8 cellular contexts compared by ENCODE assay signal in genomic region chr6:73520688-73521350, GRCh38. TPM values are rescaled to one million over a fixed set of nuclear protein-coding genes. Genes with fewer than 3 reads are reported as not detected.
DNase-seq lines count a peak whose midpoint lies in the region; ATAC-seq, FAIRE-seq and TF ChIP-seq lines count a peak whose summit lies in the region.

EEF1A1 (minus strand) TSS chr6:73521032; CDS start chr6:73520026, 1,006 bp downstream.

- peak; percentile 66 for ATAC-seq in GM21447 (IDR thresholded peaks at IDR 0.05; ENCODE audit: unreplicated experiment)

- H3K4me1 Mint-ChIP-seq in Calu3 (ENCODE audit: low read depth, unreplicated experiment) = peaks cover 13% of the 10 kb centered on the region

- H3K27ac ChIP-seq in OCI-LY3 (ENCODE audit: low read length) = peak within 1 kb of the TSS; percentile 95
- peak within 1 kb of the TSS; percentile 100 for H3K27ac ChIP-seq in endothelial cell of umbilical vein (ENCODE audit: insufficient read depth, low read depth, low read length)

- peaks cover 51% of the 10 kb centered on the region for H3K79me2 ChIP-seq in OCI-LY3 (ENCODE audit: low read length)
- peaks cover 47% of the 10 kb centered on the region for H3K79me2 ChIP-seq in endothelial cell of umbilical vein (ENCODE audit: control insufficient read depth, insufficient read depth, low read length)

- POLR2A ChIA-PET in endothelial cell of umbilical vein (lab: Charles Lee) = interaction anchor here (0.5 to 3.7 kb wide), 17 partner anchors 8 to 230 kb away, joined by 3 to 74 read pairs (median 4); partner anchors contain the start of genes MTO1 and SLC17A5

- no peaks in the 10 kb centered on the region for H3K27me3 ChIP-seq in OCI-LY3 (ENCODE audit: low read depth, low read length)
- H3K27me3 ChIP-seq in endothelial cell of umbilical vein (ENCODE audit: control insufficient read depth in 2 of 2, insufficient read depth in 2 of 2, low read length in 2 of 2) = no peaks in the 10 kb centered on the region

- TF ChIP-seq POLR2A in endothelial cell of umbilical vein (IDR thresholded peaks at IDR 0.05; ENCODE audit: low read depth, low read length) = peak; percentile 100

- H3K9ac ChIP-seq in OCI-LY3 (ENCODE audit: low read length) (peak within 1 kb of the TSS; percentile 100), endothelial cell of umbilical vein (replicated peaks; ENCODE audit: extremely low read depth, insufficient read depth, low read length) (peak within 1 kb of the TSS; percentile 99)

- H3K4me1 ChIP-seq in OCI-LY3 (ENCODE audit: low read length) (peaks cover 50% of the 10 kb centered on the region), endothelial cell of umbilical vein (ENCODE audit: control insufficient read depth, extremely low read depth, insufficient read depth, low read length) (peaks cover 34% of the 10 kb centered on the region)

- peak within 1 kb of the TSS; percentile 92 for H3K4me3 Mint-ChIP-seq in Calu3 (ENCODE audit: low read depth, unreplicated experiment)

- peak; percentile 91 for FAIRE-seq in endothelial cell of umbilical vein (lab: Jason Lieb, UNC)

- H3K9me3 ChIP-seq in OCI-LY3 (ENCODE audit: insufficient read depth, low read length) (no peaks in the 10 kb centered on the region), endothelial cell of umbilical vein (replicated peaks; ENCODE audit: control insufficient read depth, insufficient read depth, low read length) (no peaks in the 10 kb centered on the region)

- H4K20me1 ChIP-seq in OCI-LY3 (ENCODE audit: insufficient read depth, low read length) (peaks cover 39% of the 10 kb centered on the region), endothelial cell of umbilical vein (replicated peaks; ENCODE audit: control insufficient read depth, extremely low read depth, insufficient read depth, low read length) (peaks cover 9% of the 10 kb centered on the region)

- H2AFZ ChIP-seq in OCI-LY3 (ENCODE audit: low read depth, low read length) = peak within 1 kb of the TSS; percentile 17
- peak within 1 kb of the TSS; percentile 74 for H2AFZ ChIP-seq in endothelial cell of umbilical vein (ENCODE audit: low read depth, low read length)

- peak within 1 kb of the TSS; percentile 92 for H3K4me3 ChIP-seq in OCI-LY3 (ENCODE audit: low read length)
- peak within 1 kb of the TSS; percentile 85 to 99 (median 95) for H3K4me3 ChIP-seq in endothelial cell of umbilical vein (replicated peaks in 1 of 3; ENCODE audit: insufficient read depth in 1 of 3, low read depth in 1 of 3, low read length in 3 of 3)

- no peaks in the 10 kb centered on the region for H3K9me3 Mint-ChIP-seq in Calu3 (ENCODE audit: low read depth, unreplicated experiment)

- TF ChIP-seq CTCF in Calu3 (IDR thresholded peaks at IDR 0.05; ENCODE audit: unreplicated experiment) = no peak
- no peak for TF ChIP-seq CTCF in OCI-LY3 (IDR thresholded peaks at IDR 0.05; ENCODE audit: low read depth, low read length)
- TF ChIP-seq CTCF in endothelial cell of umbilical vein (IDR thresholded peaks at IDR 0.05; ENCODE audit: extremely low read depth in 1 of 2, insufficient read depth in 1 of 2, low read depth in 1 of 2, low read length in 2 of 2) = no peak

- intact Hi-C loops in Calu3 (cut with micrococcal nuclease; ENCODE audit: unreplicated experiment) (loop anchor here (1.0 to 5.0 kb wide), 2 partner anchors 46 to 59 kb away; no protein-coding TSS in a partner anchor), endothelial cell of umbilical vein (cut with micrococcal nuclease) (loop anchor here (1.0 kb wide), 3 partner anchors 59 to 133 kb away; no protein-coding TSS in a partner anchor)

- DNase-seq in Calu3 (peak; percentile 99), HuH-7 (ENCODE audit: low spot score) (peak; percentile 97), activated T-cell treated with anti-CD3 and anti-CD28 coated beads for 1 hour (ENCODE audit: low read depth) (peak; percentile 98), endothelial cell of umbilical vein (ENCODE audit: low read depth, low spot score) (peak; percentile 100), middle frontal gyrus (ENCODE audit: extremely low spot score, low spot score) (peak; percentile 96)
- peak; percentile 98 to 100 for DNase-seq in stimulated activated CD8-positive, alpha-beta memory T cell treated with anti-CD3 and anti-CD28 coated beads, Interleukin-2, amount 100 ng/mL, for 48 hours (ENCODE audit: low read depth in 2 of 2)

- H3K36me3 ChIP-seq in OCI-LY3 (replicated peaks; ENCODE audit: low read depth, low read length) = peaks cover 45% of the 10 kb centered on the region
- H3K36me3 ChIP-seq in endothelial cell of umbilical vein (ENCODE audit: control insufficient read depth in 2 of 2, extremely low read depth in 1 of 2, insufficient read depth in 2 of 2, low read length in 2 of 2) = peaks cover 10 to 23% of the 10 kb centered on the region in 2 experiments

- H3K4me2 ChIP-seq in OCI-LY3 (ENCODE audit: low read length) = peak within 1 kb of the TSS; percentile 95
- peak within 1 kb of the TSS; percentile 98 for H3K4me2 ChIP-seq in endothelial cell of umbilical vein (ENCODE audit: insufficient read depth, low read length)

- H3K9me1 ChIP-seq in endothelial cell of umbilical vein (replicated peaks; ENCODE audit: control insufficient read depth, extremely low read depth, insufficient read depth, low read length) = no peaks in the 10 kb centered on the region

- CTCF ChIA-PET in Calu3 (lab: Charles Lee) (interaction anchor here (1.0 to 1.5 kb wide), 5 partner anchors 45 to 132 kb away, joined by 4 to 15 read pairs (median 5); partner anchors contain the start of genes CGAS and DDX43), endothelial cell of umbilical vein (lab: Charles Lee) (interaction anchor here (0.6 to 10.6 kb wide), 9 partner anchors 12 to 132 kb away, joined by 3 to 113 read pairs (median 8); no protein-coding TSS in a partner anchor)

- peaks cover 21% of the 10 kb centered on the region for H3K27me3 Mint-ChIP-seq in Calu3 (ENCODE audit: unreplicated experiment)

- peaks cover 82% of the 10 kb centered on the region for H3K36me3 Mint-ChIP-seq in Calu3 (ENCODE audit: insufficient read depth, unreplicated experiment)

- peak within 1 kb of the TSS; percentile 99 for H3K27ac Mint-ChIP-seq in Calu3 (ENCODE audit: unreplicated experiment)

- dilution Hi-C loops in endothelial cell of umbilical vein (cut with MboI; ENCODE audit: extremely low pct_ligation_motif_present, low sequenced_read_pairs) = no loop called here

- BruUV-seq in Calu3 (replicated peaks; lab: Mats Ljungman, UMichigan) (no TSS peak), endothelial cell of umbilical vein (replicated peaks; lab: Mats Ljungman, UMichigan) (no TSS peak)

TF ChIP-seq in endothelial cell of umbilical vein, 7 proteins besides CTCF, POLR2A, EP300 and RAD21:
- TF ChIP-seq FOS (IDR thresholded peaks at IDR 0.05; ENCODE audit: borderline replicate concordance, insufficient read depth, low read length) = peak; percentile 22
- TF ChIP-seq MAX (IDR thresholded peaks at IDR 0.05; ENCODE audit: insufficient read depth, insufficient read length) = peak; percentile 23
- no peak for TF ChIP-seq GATA2 (IDR thresholded peaks at IDR 0.05; ENCODE audit: insufficient read depth, insufficient read length, low read depth, low read length)
- TF ChIP-seq POLR2AphosphoS5 (IDR thresholded peaks at IDR 0.05; ENCODE audit: insufficient read depth, low read depth, low read length) = peak; percentile 100
- TF ChIP-seq MYC (IDR thresholded peaks at IDR 0.05; ENCODE audit: low read depth, low read length) = peak; percentile 6
- no peak for TF ChIP-seq JUN (IDR thresholded peaks at IDR 0.05; ENCODE audit: borderline replicate concordance, insufficient read depth, insufficient read length, low read depth)
- no peak for TF ChIP-seq EZH2 (IDR thresholded peaks at IDR 0.05; ENCODE audit: borderline replicate concordance, low read depth, low read length, severe bottlenecking)
TF ChIP-seq in endothelial cell of umbilical vein: peak in this region for 4.

RNA-seq across cellular contexts. Expression of gene EEF1A1, which starts in this region (rescaled TPM):
- total RNA-seq in Calu3 (2022) (5,799 and 7,052 TPM in 2 replicates), endothelial cell of umbilical vein (9,186 and 9,456 TPM in 2 replicates)
- 9,885 and 11,104 TPM in 2 replicates for polyA plus RNA-seq in endothelial cell of umbilical vein
- 14,586 and 14,653 TPM in 2 replicates for polyA plus RNA-seq in endothelial cell of umbilical vein (2011; cell fraction: cytosol; rRNA removed)
- 4,559 and 5,077 TPM in 2 replicates for polyA plus RNA-seq in endothelial cell of umbilical vein (2011; cell fraction: nucleus; rRNA removed)
- 11,454 and 13,683 TPM in 2 replicates for polyA plus RNA-seq in endothelial cell of umbilical vein (2012)
- 10,895 and 11,397 TPM in 2 replicates for polyA minus RNA-seq in endothelial cell of umbilical vein
- polyA minus RNA-seq in endothelial cell of umbilical vein (2011; cell fraction: cytosol; rRNA and poly(A)+ RNA removed) = 4,495 TPM
- polyA minus RNA-seq in endothelial cell of umbilical vein (2011; cell fraction: nucleus; rRNA and poly(A)+ RNA removed) = 1,103 and 1,399 TPM in 2 replicates

Comparison
In these comparisons a context has a peak if more than half of its experiments do, and no peak if none do; other contexts are left out.
1. Peak in every context shown above with its lines: DNase-seq, ATAC-seq, H3K4me3 ChIP-seq and H3K27ac ChIP-seq.